Comparison of ENCODE assay signal across 1 cellular context in genomic region chr17:49637739-49638138, GRCh38.
TF ChIP-seq lines count a peak whose summit lies in the region.

No MANE protein-coding gene starts in this region.

TF ChIP-seq in IMR-90, 13 proteins besides CTCF, POLR2A, EP300 and RAD21:
- TF ChIP-seq NFE2L2 (IDR thresholded peaks at IDR 0.05; ENCODE audit: low read depth, low read length) (no peak), ELK1 (IDR thresholded peaks at IDR 0.05; ENCODE audit: borderline replicate concordance, low read depth, low read length) (no peak), BHLHE40 (IDR thresholded peaks at IDR 0.05; ENCODE audit: low read depth, low read length) (no peak), FOS (IDR thresholded peaks at IDR 0.05; ENCODE audit: low read depth, low read length) (no peak), CHD1 (IDR thresholded peaks at IDR 0.05; ENCODE audit: low read depth, low read length) (no peak), SMC3 (IDR thresholded peaks at IDR 0.05; ENCODE audit: low read depth, low read length) (no peak), MAZ (IDR thresholded peaks at IDR 0.05; ENCODE audit: borderline replicate concordance, low read depth, low read length) (no peak), CEBPB (IDR thresholded peaks at IDR 0.05; ENCODE audit: low read depth, low read length) (no peak), USF2 (IDR thresholded peaks at IDR 0.05; ENCODE audit: low read depth, low read length) (no peak), RFX5 (IDR thresholded peaks at IDR 0.05; ENCODE audit: low read depth, low read length) (no peak), RCOR1 (IDR thresholded peaks at IDR 0.05; ENCODE audit: insufficient replicate concordance, low read length) (no peak), MXI1 (IDR thresholded peaks at IDR 0.05; ENCODE audit: borderline replicate concordance, low read depth, low read length) (no peak), MAFK (IDR thresholded peaks at IDR 0.05; ENCODE audit: low read depth, low read length) (no peak)
